27 cellular contexts compared by ENCODE assay signal in genomic region chr5:141815796-141816180, GRCh38.
DNase-seq lines count a peak whose midpoint lies in the region; ATAC-seq, FAIRE-seq and TF ChIP-seq lines count a peak whose summit lies in the region.
"Had no signal": no experiment of that assay in that cellular context is flagged by ENCODE, and none has a peak within 500 bp of the region (broad histone marks: within the 10 kb centered on the region; RNA-seq: fewer than 3 reads in every experiment).

No MANE protein-coding gene starts in this region.

- no peaks in the 10 kb centered on the region for H3K79me1 ChIP-seq in H1 (ENCODE audit: low read depth, low read length)
- H3K79me1 ChIP-seq in mesendoderm (ENCODE audit: low read length): no peaks in the 10 kb centered on the region

- FAIRE-seq in H1 (lab: Jason Lieb, UNC): no peak
- FAIRE-seq: GM12892, islet of Langerhans had no signal

- DNase-seq in heart left ventricle (no peak), left cardiac atrium (no peak), H1 (ENCODE audit: low read depth in 1 of 2, low spot score in 2 of 2) (no peak), mesendoderm (no peak), NCI-H1092 (lab: John Stamatoyannopoulos, UW) (no peak)
- DNase-seq: activated CD4-positive, alpha-beta memory T cell treated with anti-CD3 and anti-CD28 coated beads for 36 hours; activated CD4-positive, CD25-positive, alpha-beta regulatory T cell treated with anti-CD3 and anti-CD28 coated beads, Interleukin-2, amount 50 U/mL, for 72 hours; activated naive CD4-positive, alpha-beta T cell treated with Interleukin-2 at 50 U/mL for 16 hours; Karpas-422; naive thymus-derived CD8-positive, alpha-beta T cell; NCI-H1417 treated with DMSO at 0.1 percent for 48 hours; NCI-H2081 treated with DMSO at 0.1 percent for 48 hours; NCI-H226; SHP77 treated with DMSO at 0.1 percent for 48 hours; stimulated activated CD8-positive, alpha-beta memory T cell treated with anti-CD3 and anti-CD28 coated beads, Interleukin-4, amount 100 ng/mL, for 48 hours; stomach had no signal

- H3K4me1 ChIP-seq in heart left ventricle: peaks cover 0 to 64% (median 34%) of the 10 kb centered on the region in 12 donors
- H3K4me1 ChIP-seq in H1 (replicated peaks in 1 of 4; ENCODE audit: control insufficient read depth in 3 of 4, insufficient read depth in 4 of 4, low read length in 3 of 4): peaks cover 35 to 46% (median 40%) of the 10 kb centered on the region in 4 experiments
- H3K4me1 ChIP-seq in mesendoderm (ENCODE audit: control insufficient read depth, low read depth, low read length): peaks cover 7% of the 10 kb centered on the region

- H3K36me3 Mint-ChIP-seq in stimulated activated memory B cell treated with anti-CD40 and anti-IgM and Interleukin-4, amounts not matched to agents 10 μg/mL and 1 μg/mL and 100 μg/mL, for 72 hours: no peaks in the 10 kb centered on the region
- H3K36me3 Mint-ChIP-seq: activated CD4-positive, alpha-beta memory T cell treated with anti-CD3 and anti-CD28 coated beads for 36 hours; naive thymus-derived CD8-positive, alpha-beta T cell had no signal

- peak overlapping the region; percentile 99 for H2BK120ac ChIP-seq in H1 (replicated peaks; ENCODE audit: low read depth, low read length)
- peak overlapping the region; percentile 54 for H2BK120ac ChIP-seq in mesendoderm (ENCODE audit: low read depth, low read length)

- H3K23ac ChIP-seq in H1 (ENCODE audit: insufficient read length) (peak overlapping the region; percentile 59), mesendoderm (ENCODE audit: low read length) (peak overlapping the region; percentile 92)

- H2BK15ac ChIP-seq in H1 (ENCODE audit: low read length): no peak overlapping the region
- no peak overlapping the region for H2BK15ac ChIP-seq in mesendoderm (replicated peaks; ENCODE audit: low read depth)

- H3K4ac ChIP-seq in H1 (replicated peaks; ENCODE audit: insufficient read length, low read depth, low read length) (peak overlapping the region; percentile 98), mesendoderm (ENCODE audit: low read depth, low read length) (no peak overlapping the region)

- peak overlapping the region; percentile 97 for H2BK12ac ChIP-seq in H1 (ENCODE audit: low read depth, low read length)

- no peaks in the 10 kb centered on the region for H3K36me3 ChIP-seq in heart left ventricle
- H3K36me3 ChIP-seq in H1 (ENCODE audit: control insufficient read depth in 2 of 4, insufficient read depth in 4 of 4, low read length in 3 of 4): no peaks in the 10 kb centered on the region
- H3K36me3 ChIP-seq in mesendoderm (ENCODE audit: control insufficient read depth, insufficient read depth, low read length): no peaks in the 10 kb centered on the region
- H3K36me3 ChIP-seq: HAP-1, stomach, tibial nerve had no signal

- TF ChIP-seq CTCF in heart left ventricle (IDR thresholded peaks at IDR 0.05) (no peak), H1 (IDR thresholded peaks at IDR 0.05; ENCODE audit: control extremely low read depth in 1 of 3, insufficient read depth in 1 of 3, low read depth in 1 of 3, low read length in 3 of 3) (no peak)

- H3K27me3 ChIP-seq in heart left ventricle (peaks cover 0 to 16% (median 0%) of the 10 kb centered on the region in 9 donors), H1 (replicated peaks in 1 of 4; ENCODE audit: control insufficient read depth in 3 of 4, extremely low read depth in 1 of 4, insufficient read depth in 3 of 4, low read length in 3 of 4) (no peaks in the 10 kb centered on the region; a peak in 1 of 7 replicates), mesendoderm (ENCODE audit: insufficient read depth, low read length, poor library complexity) (no peaks in the 10 kb centered on the region)

- H3K27ac ChIP-seq in heart left ventricle (peak overlapping the region; percentile 54 to 91 (median 82)), H1 (ENCODE audit: low read depth, low read length) (peak overlapping the region; percentile 77; the same call in 1 of the 2 replicates), mesendoderm (ENCODE audit: low read depth, low read length) (peak overlapping the region; percentile 94), temporal lobe (ENCODE audit: low read depth, low read length) (peak overlapping the region; percentile 72)
- H3K27ac ChIP-seq: 22Rv1, HL-60 had no signal

- H2BK5ac ChIP-seq in H1 (ENCODE audit: low read depth, low read length): peak overlapping the region; percentile 99
- H2BK5ac ChIP-seq in mesendoderm (ENCODE audit: low read length): peak overlapping the region; percentile 98

- H3K56ac ChIP-seq in H1 (replicated peaks; ENCODE audit: insufficient read length, low read depth, low read length) (peak overlapping the region; percentile 22), mesendoderm (ENCODE audit: low read length) (peak overlapping the region; percentile 87)

- CTCF ChIA-PET in H1 (lab: Charles Lee; ENCODE audit: partially characterized antibody): interaction anchor here (0.8 to 20.5 kb wide), 24 partner anchors 10 to 147 kb away, joined by 3 to 345 read pairs (median 22); partner anchors contain the start of gene PCDH1

- peaks cover 77% of the 10 kb centered on the region for H3K27me3 Mint-ChIP-seq in stimulated activated memory B cell treated with anti-CD40 and anti-IgM and Interleukin-4, amounts not matched to agents 10 μg/mL and 1 μg/mL and 100 μg/mL, for 72 hours

- H3K9ac ChIP-seq in H1 (replicated peaks in 1 of 4; ENCODE audit: extremely low read depth in 1 of 4, low read depth in 3 of 4, low read length in 3 of 4) (peak overlapping the region in 1 of 4 experiments; percentile 17; a peak in 2 of 7 replicates), mesendoderm (ENCODE audit: low read length) (peak overlapping the region; percentile 47)

- TF ChIP-seq POLR2A in heart left ventricle (IDR thresholded peaks at IDR 0.05) (no peak), H1 (IDR thresholded peaks at IDR 0.05; ENCODE audit: control extremely low read depth in 1 of 2, low read depth in 2 of 2, low read length in 2 of 2) (no peak)

- no peak for TF ChIP-seq RAD21 in H1 (IDR thresholded peaks at IDR 0.05 in 1 of 2, conservative IDR thresholded peaks at IDR 0.05 in 1 of 2; ENCODE audit: low read depth in 2 of 2, low read length in 2 of 2)

- H3K27ac Mint-ChIP-seq in stimulated activated memory B cell treated with anti-CD40 and anti-IgM and Interleukin-4, amounts not matched to agents 10 μg/mL and 1 μg/mL and 100 μg/mL, for 72 hours: no peak overlapping the region
- H3K27ac Mint-ChIP-seq: activated CD4-positive, alpha-beta memory T cell treated with anti-CD3 and anti-CD28 coated beads for 36 hours; activated T-helper 1 cell treated with anti-CD3 and anti-CD28 coated beads, Interleukin-12 subunit alpha, Interleukin-12 subunit beta, Interleukin-2, Interleukin-4 antibody, amounts not matched to agents 30 ng/mL and 10 ng/mL and 1 ng/mL, durations not matched to agents 14 hours and 24 hours and 36 hours; naive thymus-derived CD8-positive, alpha-beta T cell had no signal

- H4K20me1 ChIP-seq in H1 (replicated peaks in 1 of 2; ENCODE audit: control insufficient read depth in 1 of 2, insufficient read depth in 2 of 2, low read length in 2 of 2): no peaks in the 10 kb centered on the region

- H3K18ac ChIP-seq in H1 (ENCODE audit: extremely low read depth, low read length) (peak overlapping the region; percentile 97), mesendoderm (ENCODE audit: low read length) (peak overlapping the region; percentile 89)

- H4K5ac ChIP-seq in H1 (ENCODE audit: insufficient read length, low read depth, low read length) (peak overlapping the region; percentile 92), mesendoderm (ENCODE audit: low read length) (peak overlapping the region; percentile 23)

- H4K8ac ChIP-seq in H1 (ENCODE audit: extremely low read depth, insufficient read depth, low read length): no peak overlapping the region
- H4K8ac ChIP-seq in mesendoderm (ENCODE audit: low read depth, low read length): no peak overlapping the region

- POLR2A ChIA-PET in H1 (lab: Charles Lee; ENCODE audit: partially characterized antibody): interaction anchor here (0.9 to 14.8 kb wide), 22 partner anchors 8 to 196 kb away, joined by 3 to 160 read pairs (median 6); partner anchors contain the start of gene PCDH1

- no peaks in the 10 kb centered on the region for H3K9me3 ChIP-seq in heart left ventricle
- H3K9me3 ChIP-seq in H1 (ENCODE audit: insufficient read depth in 2 of 2, low read depth in 1 of 2, low read length in 1 of 2): no peaks in the 10 kb centered on the region
- H3K9me3 ChIP-seq: stomach, tibial nerve had no signal

- ATAC-seq in heart left ventricle (no peak), left cardiac atrium (no peak), GM18867 (IDR thresholded peaks at IDR 0.05; ENCODE audit: unreplicated experiment) (no peak)
- no peak for ATAC-seq in stimulated activated memory B cell treated with anti-CD40 and anti-IgM and Interleukin-4, amounts not matched to agents 10 μg/mL and 1 μg/mL and 100 μg/mL, for 72 hours
- ATAC-seq: naive thymus-derived CD8-positive, alpha-beta T cell; Panc1 had no signal

- peak overlapping the region; percentile 29 for H3K14ac ChIP-seq in H1 (ENCODE audit: insufficient read length)

- peaks cover 10% of the 10 kb centered on the region for H3K4me1 Mint-ChIP-seq in stimulated activated memory B cell treated with anti-CD40 and anti-IgM and Interleukin-4, amounts not matched to agents 10 μg/mL and 1 μg/mL and 100 μg/mL, for 72 hours

- H3K4me2 ChIP-seq in H1 (ENCODE audit: insufficient read depth in 1 of 2, low read depth in 2 of 2, low read length in 2 of 2) (peak overlapping the region; percentile 53 to 61; a peak in 3 of 4 replicates), mesendoderm (ENCODE audit: low read length) (no peak overlapping the region)

- no peak overlapping the region for H2AFZ ChIP-seq in H1 (ENCODE audit: low read length)

- peak overlapping the region; percentile 94 for H2BK20ac ChIP-seq in H1 (ENCODE audit: low read length)

- 85 to 95% (median 93%) methylated on average over 3 of the region's 3 CpGs for WGBS in heart left ventricle, 4 donors
- 91% methylated on average over 3 of the region's 3 CpGs; no CpG with 5 or more reads in 1 of the 2 experiments for WGBS in H1 (ENCODE audit: extremely low coverage in 1 of 2, insufficient coverage in 1 of 2, insufficient read length in 1 of 2, insufficient replicate concordance in 2 of 2, low coverage in 1 of 2, low lambda C conversion rate in 2 of 2, missing lambda C conversion rate in 1 of 2), 2 experiments
- no CpG with 5 or more reads among the region's 3 CpGs for whole genome bisulfite sequencing in mesendoderm (ENCODE audit: extremely low coverage, insufficient coverage, low lambda C conversion rate)

- intact Hi-C loops in heart left ventricle (cut with DNase I): loop anchor here in 6 of 10 donors (2.0 to 10.0 kb wide), 5 partner anchors 59 to 143 kb away; partner anchors contain the start of genes PCDH1 (in 5 of the 6) and PCDH12 (in 1 of the 6)
- intact Hi-C loops in left cardiac atrium (cut with DNase I): no loop called here

- H3K23me2 ChIP-seq in H1 (ENCODE audit: low read depth, low read length): peaks cover 10% of the 10 kb centered on the region

- H2AK5ac ChIP-seq in H1 (ENCODE audit: low read depth, low read length): peak overlapping the region; percentile 99
- H2AK5ac ChIP-seq in mesendoderm (ENCODE audit: low read length): peak overlapping the region; percentile 95

- H3K9me3 Mint-ChIP-seq in stimulated activated memory B cell treated with anti-CD40 and anti-IgM and Interleukin-4, amounts not matched to agents 10 μg/mL and 1 μg/mL and 100 μg/mL, for 72 hours: no peaks in the 10 kb centered on the region
- H3K9me3 Mint-ChIP-seq: activated CD4-positive, alpha-beta memory T cell treated with anti-CD3 and anti-CD28 coated beads for 36 hours; activated T-helper 1 cell treated with anti-CD3 and anti-CD28 coated beads, Interleukin-12 subunit alpha, Interleukin-12 subunit beta, Interleukin-2, Interleukin-4 antibody, amounts not matched to agents 30 ng/mL and 10 ng/mL and 1 ng/mL, durations not matched to agents 14 hours and 24 hours and 36 hours; naive thymus-derived CD8-positive, alpha-beta T cell had no signal

- TF ChIP-seq EP300 in H1 (IDR thresholded peaks at IDR 0.05; ENCODE audit: borderline replicate concordance in 1 of 2, low read depth in 2 of 2, low read length in 2 of 2): no peak

- peak overlapping the region; percentile 98 for H4K91ac ChIP-seq in H1 (replicated peaks; ENCODE audit: insufficient read length, low read length)

- no peak overlapping the region for H3K4me3 Mint-ChIP-seq in stimulated activated memory B cell treated with anti-CD40 and anti-IgM and Interleukin-4, amounts not matched to agents 10 μg/mL and 1 μg/mL and 100 μg/mL, for 72 hours
- H3K4me3 Mint-ChIP-seq: activated CD4-positive, alpha-beta memory T cell treated with anti-CD3 and anti-CD28 coated beads for 36 hours; activated T-helper 1 cell treated with anti-CD3 and anti-CD28 coated beads, Interleukin-12 subunit alpha, Interleukin-12 subunit beta, Interleukin-2, Interleukin-4 antibody, amounts not matched to agents 30 ng/mL and 10 ng/mL and 1 ng/mL, durations not matched to agents 14 hours and 24 hours and 36 hours; naive thymus-derived CD8-positive, alpha-beta T cell had no signal

- H3K4me3 ChIP-seq in heart left ventricle: no peak overlapping the region
- H3K4me3 ChIP-seq in H1 (ENCODE audit: extremely low read depth in 1 of 4, insufficient read depth in 2 of 4, low read depth in 3 of 4, low read length in 4 of 4): peak overlapping the region in 1 of 4 experiments; percentile 20; a peak in 1 of 8 replicates
- H3K4me3 ChIP-seq in mesendoderm (ENCODE audit: low read length): no peak overlapping the region
- H3K4me3 ChIP-seq: HAP-1, stomach, tibial nerve had no signal

- H3K79me2 ChIP-seq in H1 (ENCODE audit: control insufficient read depth in 1 of 2, insufficient read depth in 2 of 2, low read length in 2 of 2): no peaks in the 10 kb centered on the region
- no peaks in the 10 kb centered on the region for H3K79me2 ChIP-seq in mesendoderm (ENCODE audit: control insufficient read depth, insufficient read depth, low read length)

Comparison
In these comparisons a context has a peak if more than half of its experiments do, and no peak if none do; other contexts are left out.
1. intact Hi-C loops: an anchor here in heart left ventricle (2.0 to 10.0 kb wide); none called in left cardiac atrium.